In genomic region chr9:35519697-35520403, GRCh38 we compare ENCODE assay signal across 11 cellular contexts. TPM values are rescaled to one million over a fixed set of nuclear protein-coding genes. Genes with fewer than 3 reads are reported as not detected.
DNase-seq lines count a peak whose midpoint lies in the region; ATAC-seq, FAIRE-seq and TF ChIP-seq lines count a peak whose summit lies in the region.
"Had no signal": no experiment of that assay in that cellular context is flagged by ENCODE, and none has a peak within 500 bp of the region (broad histone marks: within the 10 kb centered on the region; RNA-seq: fewer than 3 reads in every experiment).

No MANE protein-coding gene starts in this region.

- H3K79me2 ChIP-seq in keratinocyte (ENCODE audit: control insufficient read depth, insufficient read depth, low read length), result peaks cover 17% of the 10 kb centered on the region

- H3K4me2 ChIP-seq in keratinocyte (ENCODE audit: control insufficient read depth, extremely low read depth, insufficient read depth, low read depth, low read length), result peak overlapping the region; percentile 65

- FAIRE-seq in keratinocyte (lab: Jason Lieb, UNC), result no peak
- FAIRE-seq in frontal cortex (lab: Jason Lieb, UNC), result no peak

- no peaks in the 10 kb centered on the region for H4K20me1 ChIP-seq in keratinocyte (ENCODE audit: control insufficient read depth, extremely low read depth, insufficient read depth, low read length)

- 84 to 100% (median 96%) methylated on average over 1 of the region's 1 CpG for WGBS in stomach, 5 donors

- TF ChIP-seq EP300 in stomach (IDR thresholded peaks at IDR 0.05), result no peak

- H3K27ac ChIP-seq in HUES48 (ENCODE audit: low read depth, low read length), result peak overlapping the region; percentile 4
- peak overlapping the region; percentile 93 for H3K27ac ChIP-seq in angular gyrus (ENCODE audit: low read depth, low read length)
- H3K27ac ChIP-seq in keratinocyte (ENCODE audit: control insufficient read depth, insufficient read depth, low read length), result peak overlapping the region; percentile 81
- H3K27ac ChIP-seq in stomach, result peak overlapping the region in 4 of 5 donors; percentile 80 to 86 (median 82)

- intact Hi-C loops in stomach (cut with DNase I; ENCODE audit: low total_unique reads), result no loop called here

- H3K4me3 ChIP-seq in HUES48 (ENCODE audit: low read depth, low read length) (no peak overlapping the region), keratinocyte (ENCODE audit: control insufficient read depth in 2 of 3, extremely low read depth in 1 of 3, insufficient read depth in 2 of 3, low read depth in 1 of 3, low read length in 3 of 3) (no peak overlapping the region), stomach (no peak overlapping the region)

- TF ChIP-seq POLR2A in stomach (IDR thresholded peaks at IDR 0.05), result no peak

- dilution Hi-C loops in keratinocyte (cut with MboI; ENCODE audit: extremely low pct_ligation_motif_present, low sequenced_read_pairs), result no loop called here

- H3K4me1 ChIP-seq in HUES48 (ENCODE audit: control insufficient read depth, insufficient read depth, low read length) (peaks cover 43% of the 10 kb centered on the region), keratinocyte (ENCODE audit: control insufficient read depth, extremely low read depth, insufficient read depth, low read length) (peaks cover 64% of the 10 kb centered on the region), stomach (peaks cover 44 to 81% (median 72%) of the 10 kb centered on the region in 4 donors)

- H3K9ac ChIP-seq in HUES48 (ENCODE audit: low read depth, low read length) (no peak overlapping the region), keratinocyte (ENCODE audit: control insufficient read depth, extremely low read depth, insufficient read depth, low read length) (no peak overlapping the region)

- no peak overlapping the region for H2AFZ ChIP-seq in keratinocyte (ENCODE audit: control insufficient read depth, low read length)

- no peaks in the 10 kb centered on the region for H3K9me1 ChIP-seq in keratinocyte (ENCODE audit: control insufficient read depth, extremely low read depth, insufficient read depth, low read length)

- no peak for ATAC-seq in HG02623 (IDR thresholded peaks at IDR 0.05; ENCODE audit: unreplicated experiment)

- H3K36me3 ChIP-seq in HUES48 (ENCODE audit: control insufficient read depth, insufficient read depth, low read length) (no peaks in the 10 kb centered on the region), keratinocyte (ENCODE audit: control insufficient read depth in 2 of 2, extremely low read depth in 1 of 2, insufficient read depth in 2 of 2, low read length in 2 of 2) (peaks cover 0 to 3% of the 10 kb centered on the region in 2 experiments), stomach (no peaks in the 10 kb centered on the region)

- DNase-seq in keratinocyte (ENCODE audit: low read depth, low spot score), result no peak
- no peak for DNase-seq in stomach
- DNase-seq in frontal cortex (ENCODE audit: low spot score in 2 of 2), result no peak
- DNase-seq in medulla oblongata (ENCODE audit: extremely low spot score), result no peak
- no peak for DNase-seq in stimulated activated CD4-positive, alpha-beta T cell treated with anti-CD3 and anti-CD28 coated beads, Interleukin-12 subunit alpha, Interleukin-12 subunit beta, amount 100 ng/mL, for 4 hours
- DNase-seq: activated T-cell treated with anti-CD3 and anti-CD28 coated beads for 4 hours; NCI-H2107; stimulated activated CD4-positive, alpha-beta T cell treated with anti-CD3 and anti-CD28 coated beads, Interleukin-2, amount 100 ng/mL, for 48 hours had no signal

- H3K27me3 ChIP-seq in HUES48 (ENCODE audit: control insufficient read depth, insufficient read depth, low read length), result no peaks in the 10 kb centered on the region
- H3K27me3 ChIP-seq in keratinocyte (ENCODE audit: control insufficient read depth, extremely low read depth, insufficient read depth, low read length), result no peaks in the 10 kb centered on the region
- H3K27me3 ChIP-seq in stomach, result no peaks in the 10 kb centered on the region

- H3K9me3 ChIP-seq in HUES48 (ENCODE audit: control insufficient read depth, insufficient read depth, low read length) (no peaks in the 10 kb centered on the region), keratinocyte (ENCODE audit: control insufficient read depth, low read depth, low read length) (no peaks in the 10 kb centered on the region), stomach (no peaks in the 10 kb centered on the region)

- TF ChIP-seq CTCF in keratinocyte (optimal IDR thresholded peaks at IDR 0.05 in 1 of 3, IDR thresholded peaks at IDR 0.05 in 1 of 3, conservative IDR thresholded peaks at IDR 0.05 in 1 of 3; ENCODE audit: extremely low read depth in 1 of 3, insufficient read depth in 2 of 3, low read length in 3 of 3), result no peak
- TF ChIP-seq CTCF in stomach (IDR thresholded peaks at IDR 0.05), result no peak

RNA-seq across cellular contexts. Expression of gene RUSC2, which starts 29.9 kb away (rescaled TPM):
- polyA plus RNA-seq in keratinocyte (4.2 to 7.9 TPM (median 6.3 TPM) in 3 replicates), stomach (1 to 10 TPM; 3.4 to 6.6 (median 6.5) TPM)
- 1.8 TPM for polyA plus RNA-seq in keratinocyte (2011; ENCODE audit: low read depth)
- 4.0 and 5.0 TPM in 2 replicates for polyA plus RNA-seq in keratinocyte (2011; cell fraction: cytosol; rRNA removed)
- polyA plus RNA-seq in keratinocyte (2011; cell fraction: nucleus; rRNA removed), result 15.7 and 21.6 TPM in 2 replicates
- polyA plus RNA-seq in keratinocyte (2012; ENCODE audit: low replicate concordance), result 4.4 and 8.1 TPM in 2 replicates
- 30.9 to 43.2 TPM (median 32.3 TPM) in 3 replicates for polyA minus RNA-seq in keratinocyte
- 14.2 TPM for polyA minus RNA-seq in keratinocyte (2011; cell fraction: cytosol; rRNA and poly(A)+ RNA removed)
- polyA minus RNA-seq in keratinocyte (2011; cell fraction: nucleus; rRNA and poly(A)+ RNA removed), result 17.0 and 18.2 TPM in 2 replicates
- total RNA-seq in stomach (10 to 100 TPM in 2 of 5 donors, 1 to 10 TPM in 3; 3.8 to 34.8 (median 9.9) TPM), frontal cortex (50.5 TPM)

Comparison
In these comparisons a context has a peak if more than half of its experiments do, and no peak if none do; other contexts are left out.
1. H3K27ac ChIP-seq: peak in every context shown above with its lines; median percentile 93 in angular gyrus; 82 in stomach; 81 in keratinocyte; 4 in HUES48.